ENCODE assay signal across 32 cellular contexts in genomic region chr3:61606196-61606595, GRCh38. TPM values are rescaled to one million over a fixed set of nuclear protein-coding genes. Genes with fewer than 3 reads are reported as not detected.
DNase-seq lines count a peak whose midpoint lies in the region; ATAC-seq and TF ChIP-seq lines count a peak whose summit lies in the region.
"Had no signal": no experiment of that assay in that cellular context is flagged by ENCODE, and none has a peak within 500 bp of the region (broad histone marks: within the 10 kb centered on the region; RNA-seq: fewer than 3 reads in every experiment).

No MANE protein-coding gene starts in this region.

- H3K4me2 ChIP-seq in neuronal stem cell (ENCODE audit: insufficient read depth, low read length, poor library complexity, severe bottlenecking): no peak overlapping the region
- H3K4me2 ChIP-seq: A549; BLaER1; BLaER1 treated with 17β-estradiol and CSF1 and Interleukin-3, amounts not matched to agents 10 nM and 100 nM had no signal

- H3K9me3 ChIP-seq in HEK293 (ENCODE audit: control insufficient read depth, insufficient read depth, low read depth, low read length): no peaks in the 10 kb centered on the region
- H3K9me3 ChIP-seq in neuronal stem cell (replicated peaks in 1 of 2; ENCODE audit: control insufficient read depth in 2 of 2, insufficient read depth in 1 of 2, low read depth in 1 of 2, low read length in 2 of 2): peaks cover 5 to 10% of the 10 kb centered on the region in 2 donors
- H3K9me3 ChIP-seq: A549, BE2C, BLaER1, Caco-2 had no signal

- H3K36me3 ChIP-seq in HEK293 (ENCODE audit: control insufficient read depth in 2 of 2, insufficient read depth in 1 of 2, low read length in 2 of 2) (peaks cover 0 to 3% of the 10 kb centered on the region in 2 experiments; a peak in 1 of 3 replicates), neuronal stem cell (replicated peaks in 1 of 2; ENCODE audit: control insufficient read depth in 2 of 2, insufficient read depth in 2 of 2, low read length in 2 of 2) (peaks cover 0 to 2% of the 10 kb centered on the region in 2 donors)
- H3K36me3 ChIP-seq: BE2C had no signal

- TF ChIP-seq CTCF in HEK293 (tag by site-specific recombination; IDR thresholded peaks at IDR 0.05) (no peak), progenitor cell of endocrine pancreas (IDR thresholded peaks at IDR 0.05; ENCODE audit: unreplicated experiment) (no peak)

- no peak overlapping the region for H3K4me3 Mint-ChIP-seq in progenitor cell of endocrine pancreas (ENCODE audit: low read depth)
- H3K4me3 Mint-ChIP-seq in activated naive CD4-positive, alpha-beta T cell treated with anti-CD3 and anti-CD28 coated beads for 36 hours: no peak overlapping the region
- H3K4me3 Mint-ChIP-seq: B cell; CD14-positive monocyte; CD4-positive, alpha-beta memory T cell; CD4-positive, alpha-beta T cell; CD4-positive, CD25-positive, alpha-beta regulatory T cell; CD8-positive, alpha-beta memory T cell; CD8-positive, alpha-beta T cell had no signal

- H2AFZ ChIP-seq in neuronal stem cell (ENCODE audit: low read length): no peak overlapping the region

- no peak for DNase-seq in neuronal stem cell (ENCODE audit: low spot score)
- DNase-seq in progenitor cell of endocrine pancreas (ENCODE audit: low spot score, unreplicated experiment): no peak
- no peak for DNase-seq in caudate nucleus (lab: John Stamatoyannopoulos, UW)
- DNase-seq in activated naive CD4-positive, alpha-beta T cell treated with anti-CD3 and anti-CD28 coated beads for 36 hours: no peak
- DNase-seq: 8988T; ACHN; AML-193; BE2C; Caco-2; Calu3; CD4-positive, alpha-beta memory T cell; CD4-positive, alpha-beta T cell; CD4-positive, CD25-positive, alpha-beta regulatory T cell; CD8-positive, alpha-beta memory T cell; CD8-positive, alpha-beta T cell; COR-L47; DMS 273 treated with DMSO at 0.1 percent for 48 hours; DMS153; DMS53; DMS79; DMS79 treated with DMSO at 0.1 percent for 48 hours; DND-41; EL had no signal

- no peak for ATAC-seq in GM21576 (IDR thresholded peaks at IDR 0.05; ENCODE audit: unreplicated experiment)
- ATAC-seq: A549; CD8-positive, alpha-beta T cell had no signal

- peaks cover 10% of the 10 kb centered on the region for H3K79me1 ChIP-seq in neuronal stem cell (ENCODE audit: low read depth, low read length)

- no peak overlapping the region for H3K4ac ChIP-seq in neuronal stem cell (ENCODE audit: low read length)

- no peak overlapping the region for H2BK15ac ChIP-seq in neuronal stem cell (ENCODE audit: low read length)

- no peaks in the 10 kb centered on the region for H3K27me3 ChIP-seq in neuronal stem cell (ENCODE audit: control insufficient read depth in 3 of 3, insufficient read depth in 3 of 3, low read depth in 1 of 3, low read length in 3 of 3)
- H3K27me3 ChIP-seq: BE2C; BLaER1; BLaER1 treated with 17β-estradiol and CSF1 and Interleukin-3, amounts not matched to agents 10 nM and 100 nM had no signal

- WGBS in neuronal stem cell (ENCODE audit: extremely low coverage in 2 of 2, insufficient read length in 2 of 2, insufficient replicate concordance in 1 of 2), 2 donors: no CpG with 5 or more reads among the region's 6 CpGs

- H3K36me3 Mint-ChIP-seq in progenitor cell of endocrine pancreas (ENCODE audit: insufficient read depth): peaks cover 1% of the 10 kb centered on the region
- H3K36me3 Mint-ChIP-seq in activated naive CD4-positive, alpha-beta T cell treated with anti-CD3 and anti-CD28 coated beads for 36 hours (ENCODE audit: low read depth): no peaks in the 10 kb centered on the region
- H3K36me3 Mint-ChIP-seq: CD14-positive monocyte; CD4-positive, alpha-beta memory T cell; CD4-positive, CD25-positive, alpha-beta regulatory T cell; CD8-positive, alpha-beta memory T cell; CD8-positive, alpha-beta T cell had no signal

- H3K4me1 Mint-ChIP-seq in progenitor cell of endocrine pancreas (ENCODE audit: low read depth): peaks cover 11% of the 10 kb centered on the region
- H3K4me1 Mint-ChIP-seq in activated naive CD4-positive, alpha-beta T cell treated with anti-CD3 and anti-CD28 coated beads for 36 hours (ENCODE audit: low read depth): no peaks in the 10 kb centered on the region
- H3K4me1 Mint-ChIP-seq: B cell; CD14-positive monocyte; CD4-positive, alpha-beta memory T cell; CD4-positive, CD25-positive, alpha-beta regulatory T cell; CD8-positive, alpha-beta memory T cell had no signal

- intact Hi-C loops in activated naive CD4-positive, alpha-beta T cell treated with anti-CD3 and anti-CD28 coated beads for 36 hours (cut with micrococcal nuclease): no loop called here

- CTCF ChIA-PET in HEK293 (lab: Yijun Ruan, JAX): interaction anchor here (0.6 kb wide), 1 partner anchor 10 kb away, joined by 3 read pairs; no protein-coding TSS in a partner anchor
- CTCF ChIA-PET in activated naive CD4-positive, alpha-beta T cell treated with anti-CD3 and anti-CD28 coated beads for 36 hours (lab: Charles Lee): no interaction called here

- H2AK5ac ChIP-seq in neuronal stem cell (ENCODE audit: low read depth, low read length): no peak overlapping the region

- H3K4me1 ChIP-seq in HEK293 (ENCODE audit: control insufficient read depth, insufficient read depth, low read length) (no peaks in the 10 kb centered on the region), neuronal stem cell (ENCODE audit: control insufficient read depth in 2 of 2, insufficient read depth in 1 of 2, low read depth in 1 of 2, low read length in 2 of 2) (peaks cover 0 to 7% of the 10 kb centered on the region in 2 donors)
- H3K4me1 ChIP-seq: A549; BE2C; BLaER1; BLaER1 treated with 17β-estradiol and CSF1 and Interleukin-3, amounts not matched to agents 10 nM and 100 nM; Caco-2 had no signal

- H3K9me3 Mint-ChIP-seq in progenitor cell of endocrine pancreas (ENCODE audit: low read depth): no peaks in the 10 kb centered on the region
- H3K9me3 Mint-ChIP-seq in activated naive CD4-positive, alpha-beta T cell treated with anti-CD3 and anti-CD28 coated beads for 36 hours: no peaks in the 10 kb centered on the region
- H3K9me3 Mint-ChIP-seq: CD4-positive, alpha-beta T cell; CD8-positive, alpha-beta T cell had no signal

- POLR2A ChIA-PET in HEK293 (lab: Yijun Ruan, JAX): no interaction called here

- peak overlapping the region; percentile 29 for H3K27ac Mint-ChIP-seq in progenitor cell of endocrine pancreas
- no peak overlapping the region for H3K27ac Mint-ChIP-seq in activated naive CD4-positive, alpha-beta T cell treated with anti-CD3 and anti-CD28 coated beads for 36 hours
- H3K27ac Mint-ChIP-seq: B cell; CD14-positive monocyte; CD4-positive, alpha-beta memory T cell; CD4-positive, alpha-beta T cell; CD4-positive, CD25-positive, alpha-beta regulatory T cell; CD8-positive, alpha-beta memory T cell; CD8-positive, alpha-beta T cell had no signal

- no peak overlapping the region for H3K9ac ChIP-seq in neuronal stem cell (ENCODE audit: low read depth, low read length, poor library complexity)
- H3K9ac ChIP-seq: BLaER1; BLaER1 treated with 17β-estradiol and CSF1 and Interleukin-3, amounts not matched to agents 10 nM and 100 nM had no signal

- H3K4me3 ChIP-seq in HEK293 (ENCODE audit: low read depth, low read length) (no peak overlapping the region), neuronal stem cell (ENCODE audit: low read length in 2 of 2) (no peak overlapping the region)
- H3K4me3 ChIP-seq: A549; BLaER1; BLaER1 treated with 17β-estradiol and CSF1 and Interleukin-3, amounts not matched to agents 10 nM and 100 nM had no signal

- no peak overlapping the region for H2BK5ac ChIP-seq in neuronal stem cell (ENCODE audit: low read length)

- no peak overlapping the region for H3K23ac ChIP-seq in neuronal stem cell (ENCODE audit: low read depth, low read length, poor library complexity)

- H2BK120ac ChIP-seq in neuronal stem cell (ENCODE audit: low read depth, low read length): no peak overlapping the region

- no peak overlapping the region for H4K8ac ChIP-seq in neuronal stem cell (ENCODE audit: low read depth, low read length)

- no peak overlapping the region for H4K91ac ChIP-seq in neuronal stem cell (ENCODE audit: low read depth, low read length, poor library complexity)

- no peak overlapping the region for H3K14ac ChIP-seq in neuronal stem cell (ENCODE audit: low read length)

- H3K27ac ChIP-seq in HEK293 (ENCODE audit: extremely low read depth, low read depth, low read length) (no peak overlapping the region), neuronal stem cell (replicated peaks; ENCODE audit: low read length) (no peak overlapping the region), caudate nucleus (ENCODE audit: low read depth, low read length) (no peak overlapping the region)
- H3K27ac ChIP-seq: 22Rv1; A549; BLaER1; BLaER1 treated with 17β-estradiol and CSF1 and Interleukin-3, amounts not matched to agents 10 nM and 100 nM; C4-2B had no signal

- H3K27me3 Mint-ChIP-seq in progenitor cell of endocrine pancreas: no peaks in the 10 kb centered on the region
- H3K27me3 Mint-ChIP-seq in activated naive CD4-positive, alpha-beta T cell treated with anti-CD3 and anti-CD28 coated beads for 36 hours (ENCODE audit: low read depth): no peaks in the 10 kb centered on the region
- H3K27me3 Mint-ChIP-seq: CD4-positive, alpha-beta memory T cell; CD4-positive, CD25-positive, alpha-beta regulatory T cell; CD8-positive, alpha-beta memory T cell had no signal

- peak overlapping the region; percentile 50 for H3K18ac ChIP-seq in neuronal stem cell (ENCODE audit: low read length)

- no peak overlapping the region for H2BK12ac ChIP-seq in neuronal stem cell (ENCODE audit: low read length)

TF ChIP-seq in HEK293, 187 proteins besides CTCF, POLR2A, EP300 and RAD21:
- TF ChIP-seq ZNF555 (tag by site-specific recombination; conservative IDR thresholded peaks at IDR 0.05): no peak
- peak; percentile 92 for TF ChIP-seq ZNF10 (tag by site-specific recombination; IDR thresholded peaks at IDR 0.05)
TF ChIP-seq in HEK293: peak in this region for 1.

RNA-seq across cellular contexts. Expression of gene PTPRG, which starts 44.8 kb away (rescaled TPM):
- 21.8 TPM for polyA plus RNA-seq in neuronal stem cell (2013, experiment 1 of 2)
- 22.1 TPM for polyA plus RNA-seq in neuronal stem cell (2013, experiment 2 of 2)
- total RNA-seq in progenitor cell of endocrine pancreas: 44.3 and 49.1 TPM in 2 replicates
- under 1 TPM; 0.24 to 0.37 TPM for total RNA-seq in activated naive CD4-positive, alpha-beta T cell treated with anti-CD3 and anti-CD28 coated beads for 36 hours
- total RNA-seq: CD4-positive, alpha-beta memory T cell; CD4-positive, CD25-positive, alpha-beta regulatory T cell; CD8-positive, alpha-beta memory T cell; CD8-positive, alpha-beta T cell had no signal
- polyA plus RNA-seq: CD14-positive monocyte; CD4-positive, alpha-beta memory T cell; CD4-positive, CD25-positive, alpha-beta regulatory T cell; CD8-positive, alpha-beta memory T cell had no signal

Comparison
In these comparisons a context has a peak if more than half of its experiments do, and no peak if none do; other contexts are left out.
1. RNA of gene PTPRG, which starts 44.8 kb away (total RNA-seq): 44.3 to 49.1 TPM in progenitor cell of endocrine pancreas; 0.24 to 0.37 TPM in activated naive CD4-positive, alpha-beta T cell treated with anti-CD3 and anti-CD28 coated beads for 36 hours; every median in the first group is over 10 times any median in the second.